Comparison of ENCODE assay signal across 1 cellular context in genomic region chr1:44674113-44675000, GRCh38.
TF ChIP-seq lines count a peak whose summit lies in the region.

TSS of gene ARMH1 (plus strand) at chr1:44674714. CDS start at chr1:44689698, 14,984 bp downstream.
TSS of gene TMEM53 (minus strand) at chr1:44674481. CDS start at chr1:44674391, 90 bp downstream.

TF ChIP-seq in H1, 55 proteins besides CTCF, POLR2A, EP300 and RAD21:
- TF ChIP-seq BRCA1 (IDR thresholded peaks at IDR 0.05; ENCODE audit: low read depth, low read length) (no peak), TAF1 (IDR thresholded peaks at IDR 0.05; ENCODE audit: low read depth, low read length) (peak; percentile 54; the same call in 1 of the 2 replicates), SIN3A (conservative IDR thresholded peaks at IDR 0.05 in 1 of 2, IDR thresholded peaks at IDR 0.05 in 1 of 2; ENCODE audit: low read depth in 1 of 2, low read length in 2 of 2) (peak in 1 of 2 experiments; percentile 79; a peak in 2 of 4 replicates), MAFK (IDR thresholded peaks at IDR 0.05; ENCODE audit: low read depth, low read length) (no peak), EGR1 (IDR thresholded peaks at IDR 0.05; ENCODE audit: borderline replicate concordance, low read depth, low read length) (peak; percentile 76; the same call in 1 of the 2 replicates), TCF12 (IDR thresholded peaks at IDR 0.05; ENCODE audit: low read depth, low read length) (no peak), KDM4A (IDR thresholded peaks at IDR 0.05; ENCODE audit: low read depth, low read length, severe bottlenecking) (peak; percentile 97), MAX (IDR thresholded peaks at IDR 0.05) (peak; percentile 47; the same call in 1 of the 2 replicates), SP2 (IDR thresholded peaks at IDR 0.05; ENCODE audit: low read length) (peak; percentile 91), SP4 (IDR thresholded peaks at IDR 0.05; ENCODE audit: low read length) (peak; percentile 92), USF2 (IDR thresholded peaks at IDR 0.05; ENCODE audit: low read length) (no peak), HDAC2 (IDR thresholded peaks at IDR 0.05; ENCODE audit: borderline replicate concordance in 1 of 2, low read depth in 2 of 2, low read length in 2 of 2) (no peak), PHF8 (conservative IDR thresholded peaks at IDR 0.05; ENCODE audit: low read depth, low read length) (peak; percentile 85), NRF1 (IDR thresholded peaks at IDR 0.05; ENCODE audit: low read depth, low read length) (0 out of 2 replicates have a peak, but pooled peaks have one; percentile 11), POLR2AphosphoS5 (IDR thresholded peaks at IDR 0.05; ENCODE audit: low read depth, low read length) (peak; percentile 45; the same call in 1 of the 2 replicates), ATF2 (IDR thresholded peaks at IDR 0.05; ENCODE audit: low read length) (peak; percentile 86), CREB1 (IDR thresholded peaks at IDR 0.05) (peak; percentile 80; the same call in 1 of the 2 replicates), RXRA (IDR thresholded peaks at IDR 0.05; ENCODE audit: insufficient read depth, low read depth, low read length) (no peak), CEBPB (IDR thresholded peaks at IDR 0.05; ENCODE audit: low read depth, low read length) (no peak), TBP (IDR thresholded peaks at IDR 0.05; ENCODE audit: low read depth, low read length) (peak; percentile 54; the same call in 1 of the 2 replicates), RFX5 (IDR thresholded peaks at IDR 0.05; ENCODE audit: borderline replicate concordance, low read depth, low read length) (0 out of 2 replicates have a peak, but pooled peaks have one; percentile 42), SAP30 (IDR thresholded peaks at IDR 0.05; ENCODE audit: insufficient read depth, insufficient replicate concordance, low read length) (no peak), CHD2 (IDR thresholded peaks at IDR 0.05; ENCODE audit: low read length) (peak; percentile 92), SP1 (IDR thresholded peaks at IDR 0.05; ENCODE audit: low read depth, low read length) (peak; percentile 99), JUND (IDR thresholded peaks at IDR 0.05; ENCODE audit: low read length) (peak; percentile 13; the same call in 1 of the 2 replicates), TEAD4 (IDR thresholded peaks at IDR 0.05; ENCODE audit: low read depth, low read length) (no peak), CBX5 (IDR thresholded peaks at IDR 0.05; ENCODE audit: low read depth, low read length) (no peak)
